ENCODE assay signal across 20 cellular contexts in genomic region chr9:134304712-134305111, GRCh38. TPM values are rescaled to one million over a fixed set of nuclear protein-coding genes. Genes with fewer than 3 reads are reported as not detected.
DNase-seq lines count a peak whose midpoint lies in the region; ATAC-seq and TF ChIP-seq lines count a peak whose summit lies in the region.
"Had no signal": no experiment of that assay in that cellular context is flagged by ENCODE, and none has a peak within 500 bp of the region (broad histone marks: within the 10 kb centered on the region; RNA-seq: fewer than 3 reads in every experiment).

No MANE protein-coding gene starts in this region.

- ATAC-seq in GM18498 (IDR thresholded peaks at IDR 0.05; ENCODE audit: unreplicated experiment) (no peak), HG03460 (IDR thresholded peaks at IDR 0.05; ENCODE audit: unreplicated experiment) (no peak)
- ATAC-seq: gastrocnemius medialis, WTC11 had no signal

- peak; percentile 96 for DNase-seq in COR-L47 (lab: John Stamatoyannopoulos, UW)
- DNase-seq in NCI-H1417 treated with DMSO at 0.1 percent for 48 hours (lab: John Stamatoyannopoulos, UW) = peak; percentile 80
- DNase-seq in NCI-H82 (lab: John Stamatoyannopoulos, UW) = peak; percentile 95
- peak; percentile 44 for DNase-seq in osteoblast (ENCODE audit: insufficient read length, low spot score, missing footprints)
- DNase-seq in activated effector memory CD4-positive, alpha-beta T cell treated with Interleukin-2 at 50 U/mL for 16 hours = no peak
- DNase-seq: activated CD4-positive, alpha-beta T cell treated with anti-CD3 and anti-CD28 coated beads, Interleukin-2, amount 50 U/mL, for 4 hours; activated CD8-positive, alpha-beta memory T cell treated with anti-CD3 and anti-CD28 coated beads, Interleukin-2, amount 50 U/mL, for 48 hours; DMS 273 treated with DMSO at 0.1 percent for 48 hours; effector CD8-positive, alpha-beta T cell; gastrocnemius medialis; GF-D8; HCEC 1CT; NCI-H1694 treated with DMSO at 0.1 percent for 48 hours; NCI-H510A; OCI-M1; T1000 had no signal

- no peak overlapping the region for H3K4me2 ChIP-seq in osteoblast (ENCODE audit: insufficient read depth, low read length)

- no peak for TF ChIP-seq CTCF in osteoblast (IDR thresholded peaks at IDR 0.05; ENCODE audit: extremely low read depth, low read depth, low read length)

- H3K27me3 ChIP-seq in osteoblast (ENCODE audit: insufficient read depth, low read length) = peaks cover 11% of the 10 kb centered on the region
- H3K27me3 ChIP-seq: gastrocnemius medialis, sigmoid colon had no signal

- H3K4me3 ChIP-seq in osteoblast (ENCODE audit: insufficient read depth, low read length) = no peak overlapping the region
- H3K4me3 ChIP-seq: gastrocnemius medialis, sigmoid colon had no signal

- H4K20me1 ChIP-seq in osteoblast (ENCODE audit: insufficient read depth, low read length) = no peaks in the 10 kb centered on the region

- no peaks in the 10 kb centered on the region for H3K4me1 ChIP-seq in osteoblast (ENCODE audit: insufficient read depth, low read length)
- H3K4me1 ChIP-seq: gastrocnemius medialis, sigmoid colon had no signal

- no peaks in the 10 kb centered on the region for H3K9me3 ChIP-seq in osteoblast (ENCODE audit: low read depth, low read length)
- H3K9me3 ChIP-seq: gastrocnemius medialis, sigmoid colon had no signal

- no peak overlapping the region for H3K27ac ChIP-seq in osteoblast (ENCODE audit: low read depth, low read length)
- H3K27ac ChIP-seq: gastrocnemius medialis, sigmoid colon had no signal

- H3K36me3 ChIP-seq in osteoblast (ENCODE audit: insufficient read depth, low read length) = no peaks in the 10 kb centered on the region
- H3K36me3 ChIP-seq: gastrocnemius medialis, sigmoid colon had no signal

- H2AFZ ChIP-seq in osteoblast (ENCODE audit: low read length) = no peak overlapping the region

- H3K79me2 ChIP-seq in osteoblast (ENCODE audit: insufficient read depth, low read length) = no peaks in the 10 kb centered on the region

RNA-seq across cellular contexts. Expression of gene RXRA, which starts 21.5 kb away (rescaled TPM):
- total RNA-seq in osteoblast = 25.3 and 26.4 TPM in 2 replicates
